In the genomic region with DNA sequence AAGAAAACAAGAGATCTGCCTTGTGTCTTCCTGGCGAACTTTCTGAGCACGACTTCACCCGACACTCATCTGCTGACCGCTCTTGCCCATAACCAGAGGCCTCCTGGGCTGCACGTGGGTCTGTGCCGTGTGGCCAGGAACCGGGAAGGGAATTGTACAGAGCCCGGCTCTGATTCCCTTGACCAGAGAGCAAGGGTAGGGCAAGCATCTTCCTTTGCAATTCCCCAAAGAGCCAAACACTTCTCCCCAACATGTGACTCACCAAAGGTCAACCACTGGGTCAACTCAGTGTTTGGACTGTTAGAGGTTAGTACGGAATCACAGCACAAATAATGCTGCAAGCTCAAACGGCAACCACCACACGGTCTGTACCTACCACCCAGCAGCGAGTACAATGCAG, we compare ENCODE assay signal across 13 cellular contexts. TPM values are rescaled to one million over a fixed set of nuclear protein-coding genes. Genes with fewer than 3 reads are reported as not detected.
DNase-seq lines count a peak whose midpoint lies in the region; ATAC-seq and TF ChIP-seq lines count a peak whose summit lies in the region.
"Had no signal": no experiment of that assay in that cellular context is flagged by ENCODE, and none has a peak within 500 bp of the region (broad histone marks: within the 10 kb centered on the region; RNA-seq: fewer than 3 reads in every experiment).

No MANE protein-coding gene starts in this region.

- H3K36me3 ChIP-seq in lower lobe of right lung, result peaks cover 26% of the 10 kb centered on the region
- peaks cover 4% of the 10 kb centered on the region for H3K36me3 ChIP-seq in thymus (ENCODE audit: control insufficient read depth, insufficient read depth)
- H3K36me3 ChIP-seq in WERI-Rb-1, result peaks cover 28% of the 10 kb centered on the region

- H3K4me1 ChIP-seq in lower lobe of right lung (peaks cover 68% of the 10 kb centered on the region), thymus (ENCODE audit: control insufficient read depth, insufficient read depth, low read length) (peaks cover 78% of the 10 kb centered on the region)
- H3K4me1 ChIP-seq: foreskin keratinocyte had no signal

- TF ChIP-seq CTCF in choroid plexus epithelial cell (conservative IDR thresholded peaks at IDR 0.05; ENCODE audit: low read depth, low read length), result no peak
- no peak for TF ChIP-seq CTCF in lower lobe of right lung (IDR thresholded peaks at IDR 0.05)
- no peak for TF ChIP-seq CTCF in WERI-Rb-1 (IDR thresholded peaks at IDR 0.05; ENCODE audit: low read depth, low read length)

- H3K27me3 Mint-ChIP-seq in activated CD4-positive, alpha-beta T cell treated with anti-CD3 and anti-CD28 coated beads, Interleukin-2, amount 10 ng/mL, durations not matched to agents 7 days and 5 days, result no peaks in the 10 kb centered on the region

- ATAC-seq in lower lobe of right lung (peak in 1 of 2 donors; percentile 6), HG02852 (IDR thresholded peaks at IDR 0.05; ENCODE audit: unreplicated experiment) (no peak)
- ATAC-seq: A549, foreskin keratinocyte, mucosa of descending colon had no signal

- H3K27ac ChIP-seq in lower lobe of right lung (peak overlapping the region; percentile 76), thymus (ENCODE audit: low read depth) (peak overlapping the region; percentile 46), WERI-Rb-1 (no peak overlapping the region)
- H3K27ac ChIP-seq: A549, foreskin keratinocyte had no signal

- no peaks in the 10 kb centered on the region for H3K27me3 ChIP-seq in lower lobe of right lung (ENCODE audit: low read depth)
- H3K27me3 ChIP-seq in thymus (ENCODE audit: control insufficient read depth, insufficient read depth), result no peaks in the 10 kb centered on the region
- H3K27me3 ChIP-seq in WERI-Rb-1 (ENCODE audit: insufficient read depth, low read depth, severe bottlenecking), result no peaks in the 10 kb centered on the region
- H3K27me3 ChIP-seq: foreskin keratinocyte had no signal

- CTCF ChIA-PET in activated CD4-positive, alpha-beta T cell treated with anti-CD3 and anti-CD28 coated beads, Interleukin-2, amount 10 ng/mL, durations not matched to agents 7 days and 5 days (lab: Charles Lee), result interaction anchor here (1.1 to 4.6 kb wide), 4 partner anchors 9 to 45 kb away, joined by 3 to 31 read pairs (median 14); no protein-coding TSS in a partner anchor

- WGBS in thymus, result 95% methylated on average over 12 of the region's 12 CpGs

- H3K9me3 ChIP-seq in lower lobe of right lung (no peaks in the 10 kb centered on the region), thymus (ENCODE audit: control insufficient read depth) (no peaks in the 10 kb centered on the region), WERI-Rb-1 (ENCODE audit: severe bottlenecking) (no peaks in the 10 kb centered on the region)
- H3K9me3 ChIP-seq: A549, mucosa of descending colon had no signal

- H3K4me1 Mint-ChIP-seq in activated CD4-positive, alpha-beta T cell treated with anti-CD3 and anti-CD28 coated beads, Interleukin-2, amount 10 ng/mL, durations not matched to agents 7 days and 5 days, result peaks cover 58% of the 10 kb centered on the region

- intact Hi-C loops in lower lobe of right lung (cut with DNase I), result no loop called here

- H3K4me3 Mint-ChIP-seq in activated CD4-positive, alpha-beta T cell treated with anti-CD3 and anti-CD28 coated beads, Interleukin-2, amount 10 ng/mL, durations not matched to agents 7 days and 5 days, result peak overlapping the region; percentile 52

- POLR2A ChIA-PET in activated CD4-positive, alpha-beta T cell treated with anti-CD3 and anti-CD28 coated beads, Interleukin-2, amount 10 ng/mL, durations not matched to agents 7 days and 5 days (lab: Charles Lee), result interaction anchor here (1.8 to 1.9 kb wide), 2 partner anchors 45 to 49 kb away, joined by 6 read pairs; partner anchors contain the start of gene KLF2

- no peak overlapping the region for H3K4me3 ChIP-seq in choroid plexus epithelial cell (ENCODE audit: low read depth, low read length)
- no peak overlapping the region for H3K4me3 ChIP-seq in lower lobe of right lung
- no peak overlapping the region for H3K4me3 ChIP-seq in thymus (ENCODE audit: low read length)
- H3K4me3 ChIP-seq in WERI-Rb-1 (ENCODE audit: low read depth, low read length), result no peak overlapping the region
- H3K4me3 ChIP-seq: A549, mucosa of descending colon had no signal

- no peak for DNase-seq in activated CD4-positive, alpha-beta T cell treated with anti-CD3 and anti-CD28 coated beads, Interleukin-2, amount 10 ng/mL, durations not matched to agents 7 days and 5 days
- no peak for DNase-seq in activated CD4-positive, alpha-beta T cell treated with anti-CD3 and anti-CD28 coated beads for 48 hours
- peak; percentile 86 for DNase-seq in choroid plexus epithelial cell (ENCODE audit: low read depth)
- no peak for DNase-seq in lower lobe of right lung
- DNase-seq in WERI-Rb-1, result no peak
- DNase-seq in midbrain (lab: John Stamatoyannopoulos, UW), result no peak
- DNase-seq: activated gamma-delta T cell treated with Interleukin-2 at 50 U/mL for 16 hours, foreskin keratinocyte, NCI-H2171 treated with DMSO at 0.1 percent for 48 hours had no signal

- H3K27ac Mint-ChIP-seq in activated CD4-positive, alpha-beta T cell treated with anti-CD3 and anti-CD28 coated beads, Interleukin-2, amount 10 ng/mL, durations not matched to agents 7 days and 5 days, result no peak overlapping the region

- no peaks in the 10 kb centered on the region for H3K9me3 Mint-ChIP-seq in activated CD4-positive, alpha-beta T cell treated with anti-CD3 and anti-CD28 coated beads, Interleukin-2, amount 10 ng/mL, durations not matched to agents 7 days and 5 days

- H3K36me3 Mint-ChIP-seq in activated CD4-positive, alpha-beta T cell treated with anti-CD3 and anti-CD28 coated beads, Interleukin-2, amount 10 ng/mL, durations not matched to agents 7 days and 5 days (ENCODE audit: low read depth), result peaks cover 50% of the 10 kb centered on the region

RNA-seq across cellular contexts. Expression of gene KLF2, which starts 48.9 kb away (rescaled TPM):
- 100 to 1,000 TPM; 253 to 255 TPM for total RNA-seq in activated CD4-positive, alpha-beta T cell treated with anti-CD3 and anti-CD28 coated beads, Interleukin-2, amount 10 ng/mL, durations not matched to agents 7 days and 5 days
- 137 TPM for total RNA-seq in lower lobe of right lung
- polyA plus RNA-seq in thymus, result 16.5 TPM
